ENCODE assay signal across 18 cellular contexts in genomic region chr6:119497988-119498727, GRCh38.
A peak's percentile ranks its signal among the peaks of the same experiment; 100 is the strongest.
DNase-seq lines count a peak whose midpoint lies in the region; ATAC-seq, FAIRE-seq and TF ChIP-seq lines count a peak whose summit lies in the region.
"Had no signal": no experiment of that assay in that cellular context is flagged by ENCODE, and none has a peak within 500 bp of the region (broad histone marks: within the 10 kb centered on the region; RNA-seq: fewer than 3 reads in every experiment).

No MANE protein-coding gene starts in this region.

- no peaks in the 10 kb centered on the region for H3K79me2 ChIP-seq in PC-9 (ENCODE audit: low read depth)

- BruUV-seq in PC-9 (replicated peaks; lab: Mats Ljungman, UMichigan): no TSS peak

- H3K27ac ChIP-seq in PC-9: no peak overlapping the region
- H3K27ac ChIP-seq: HL-60, SK-N-MC had no signal

- H4K20me1 ChIP-seq in PC-9 (ENCODE audit: insufficient read depth): no peaks in the 10 kb centered on the region

- DNase-seq in G401 (ENCODE audit: low spot score): peak; percentile 16
- peak; percentile 55 for DNase-seq in NCI-H2029 treated with DMSO at 0.1 percent for 48 hours (lab: John Stamatoyannopoulos, UW)
- no peak for DNase-seq in PC-9
- DNase-seq in activated T-cell treated with anti-CD3 and anti-CD28 coated beads, Interleukin-2, amount 50 U/mL, for 48 hours: no peak
- DNase-seq in HK-2 (ENCODE audit: unreplicated experiment): no peak
- DNase-seq in iPS-NIHi11 (ENCODE audit: low spot score): no peak
- DNase-seq: Calu3, GOT3, KBM-7, MG63, NCI-H1105, NCI-H187 treated with DMSO at 0.1 percent for 48 hours, NCI-H345, T-cell had no signal

- H3K4me1 ChIP-seq in PC-9 (replicated peaks; ENCODE audit: insufficient read depth): peaks cover 7% of the 10 kb centered on the region; the same call in 1 of the 2 replicates

- intact Hi-C loops in PC-9 (cut with micrococcal nuclease; ENCODE audit: unreplicated experiment): no loop called here

- in situ Hi-C loops in G401 (cut with HindIII; ENCODE audit: low sequenced_read_pairs): no loop called here

- H3K9me3 ChIP-seq in PC-9 (ENCODE audit: insufficient read depth, low read depth): no peaks in the 10 kb centered on the region
- H3K9me3 ChIP-seq: MG63 had no signal

- FAIRE-seq in islet of Langerhans (lab: Jason Lieb, UNC): peak; percentile 99

- peak overlapping the region; percentile 24; the same call in 1 of the 2 replicates for H2AFZ ChIP-seq in PC-9

- H3K36me3 ChIP-seq in PC-9 (ENCODE audit: low read depth): no peaks in the 10 kb centered on the region
- H3K36me3 ChIP-seq: MG63 had no signal

- H3K9me2 ChIP-seq in PC-9 (ENCODE audit: insufficient read depth): no peaks in the 10 kb centered on the region

- CTCF ChIA-PET in PC-9 (lab: Charles Lee): no interaction called here

- no peak overlapping the region for H3K4me2 ChIP-seq in PC-9

- no peaks in the 10 kb centered on the region for H3K27me3 ChIP-seq in PC-9 (ENCODE audit: insufficient read depth, low read depth)
- H3K27me3 ChIP-seq: MG63 had no signal

- POLR2A ChIA-PET in PC-9 (lab: Charles Lee; ENCODE audit: unreplicated experiment): no interaction called here

- H3K4me3 ChIP-seq in PC-9: no peak overlapping the region
- H3K4me3 ChIP-seq: MG63, SK-N-MC had no signal

- peaks cover 4% of the 10 kb centered on the region; the same call in 1 of the 2 replicates for H3F3A ChIP-seq in PC-9 (ENCODE audit: insufficient read depth, low read depth)

- no peak for TF ChIP-seq CTCF in PC-9 (conservative IDR thresholded peaks at IDR 0.05)

- no peak for ATAC-seq in HG03460 (IDR thresholded peaks at IDR 0.05; ENCODE audit: unreplicated experiment)
- ATAC-seq: T-cell had no signal

Comparison
In these comparisons a context has a peak if more than half of its experiments do, and no peak if none do; other contexts are left out.
1. DNase-seq: peak in G401 (single experiment) and NCI-H2029 treated with DMSO at 0.1 percent for 48 hours (single experiment); none in PC-9 (0 of 2), activated T-cell treated with anti-CD3 and anti-CD28 coated beads, Interleukin-2, amount 50 U/mL, for 48 hours (0 of 2), HK-2 (single experiment) and iPS-NIHi11 (single experiment).